ENCODE assay signal across 23 cellular contexts in genomic region chr18:74724186-74724585, GRCh38.
A peak's percentile ranks its signal among the peaks of the same experiment; 100 is the strongest.
DNase-seq lines count a peak whose midpoint lies in the region; TF ChIP-seq lines count a peak whose summit lies in the region.
"Had no signal": no experiment of that assay in that cellular context is flagged by ENCODE, and none has a peak within 500 bp of the region (broad histone marks: within the 10 kb centered on the region; RNA-seq: fewer than 3 reads in every experiment).

No MANE protein-coding gene starts in this region.

- H3K27ac ChIP-seq in suprapubic skin: no peak overlapping the region
- H3K27ac ChIP-seq in Peyer's patch: no peak overlapping the region
- H3K27ac ChIP-seq: C4-2B, stomach had no signal

- no peaks in the 10 kb centered on the region for H3K36me3 ChIP-seq in suprapubic skin
- H3K36me3 ChIP-seq in Peyer's patch: no peaks in the 10 kb centered on the region

- H3K4me3 ChIP-seq in suprapubic skin (no peak overlapping the region), Peyer's patch (no peak overlapping the region)
- H3K4me3 ChIP-seq: stomach had no signal

- POLR2A ChIA-PET in HEK293T (lab: Yijun Ruan, JAX): interaction anchor here (0.7 kb wide), 1 partner anchor 146 kb away, joined by 3 read pairs; no protein-coding TSS in a partner anchor

- CTCF ChIA-PET in HEK293T (lab: Yijun Ruan, JAX): no interaction called here

- H3K4me1 ChIP-seq in suprapubic skin: no peaks in the 10 kb centered on the region
- no peaks in the 10 kb centered on the region for H3K4me1 ChIP-seq in Peyer's patch
- H3K4me1 ChIP-seq: stomach had no signal

- H3K9me3 ChIP-seq in suprapubic skin: no peaks in the 10 kb centered on the region
- H3K9me3 ChIP-seq in Peyer's patch: no peaks in the 10 kb centered on the region
- H3K9me3 ChIP-seq: stomach had no signal

- no peak for TF ChIP-seq POLR2A in suprapubic skin (IDR thresholded peaks at IDR 0.05)
- no peak for TF ChIP-seq POLR2A in Peyer's patch (IDR thresholded peaks at IDR 0.05)

- TF ChIP-seq EP300 in suprapubic skin (IDR thresholded peaks at IDR 0.05): no peak

- DNase-seq in ELR (ENCODE audit: low read depth): peak; percentile 19
- peak; percentile 28 for DNase-seq in NCI-H226
- peak; percentile 74 for DNase-seq in fibroblast of gingiva (ENCODE audit: low read depth)
- DNase-seq in renal cortical epithelial cell (ENCODE audit: low read depth): peak; percentile 38
- no peak for DNase-seq in HEK293T (ENCODE audit: extremely low spot score)
- DNase-seq in NCI-H2107 (lab: John Stamatoyannopoulos, UW): no peak
- no peak for DNase-seq in suprapubic skin (ENCODE audit: low spot score in 2 of 2)
- DNase-seq in Peyer's patch: no peak
- DNase-seq: activated CD4-positive, alpha-beta T cell treated with anti-CD3 and anti-CD28 coated beads for 1 hour; activated naive CD4-positive, alpha-beta T cell treated with anti-CD3 and anti-CD28 coated beads for 36 hours; activated T-cell treated with anti-CD3 and anti-CD28 coated beads, Interleukin-2, amount 50 U/mL, for 4 hours; anterior cingulate cortex; foreskin melanocyte; KBM-7; kidney glomerular epithelial cell; NCI-H1048; NCI-H1930; NCI-H524; occipital lobe; retina; stimulated activated CD4-positive, alpha-beta T cell treated with anti-CD3 and anti-CD28 coated beads, Interleukin-12 subunit alpha, Interleukin-12 subunit beta, amount 100 ng/mL, for 4 hours; stomach had no signal

- no peak for TF ChIP-seq CTCF in suprapubic skin (IDR thresholded peaks at IDR 0.05)
- no peak for TF ChIP-seq CTCF in Peyer's patch (IDR thresholded peaks at IDR 0.05)

- 89% methylated on average over 1 of the region's 1 CpG for WGBS in suprapubic skin

- H3K27me3 ChIP-seq in suprapubic skin (no peaks in the 10 kb centered on the region), Peyer's patch (no peaks in the 10 kb centered on the region)
- H3K27me3 ChIP-seq: stomach had no signal

TF ChIP-seq in HEK293T, 16 proteins besides CTCF, POLR2A, EP300 and RAD21:
- TF ChIP-seq FOXK2 (IDR thresholded peaks at IDR 0.05) (no peak), SP1 (IDR thresholded peaks at IDR 0.05) (no peak), CTBP1 (IDR thresholded peaks at IDR 0.05; ENCODE audit: borderline replicate concordance) (no peak), SUZ12 (IDR thresholded peaks at IDR 0.05) (no peak)

Comparison
In these comparisons a context has a peak if more than half of its experiments do, and no peak if none do; other contexts are left out.
1. DNase-seq: peak in ELR (single experiment), NCI-H226 (single experiment), fibroblast of gingiva (single experiment) and renal cortical epithelial cell (single experiment); none in HEK293T (single experiment), NCI-H2107 (single experiment), suprapubic skin (0 of 2) and Peyer's patch (0 of 3).